In the genomic region with DNA sequence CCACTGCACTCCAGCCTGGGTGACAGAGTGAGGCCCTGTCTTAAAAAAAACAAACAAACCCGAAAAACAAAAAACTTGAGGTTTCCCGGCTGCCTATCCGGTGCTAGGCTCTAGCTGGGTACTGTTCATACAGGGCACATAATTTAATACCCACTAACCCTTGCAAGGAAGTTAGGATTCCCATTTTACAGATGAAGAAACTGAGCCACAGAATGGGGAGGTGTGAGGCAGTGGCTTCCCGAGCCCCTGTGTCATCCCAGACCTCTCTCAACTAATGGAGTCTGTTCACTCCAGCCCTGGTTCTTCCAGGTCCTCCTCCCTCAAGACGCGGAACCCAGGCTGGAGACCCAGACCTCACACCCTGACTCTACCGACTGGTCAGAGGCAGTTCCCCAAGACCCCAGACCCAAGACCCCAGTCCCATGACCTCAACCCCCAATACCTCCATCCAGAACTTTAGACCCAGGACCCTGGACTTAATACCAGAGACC, we compare ENCODE assay signal across 9 cellular contexts. TPM values are rescaled to one million over a fixed set of nuclear protein-coding genes. Genes with fewer than 3 reads are reported as not detected.
DNase-seq lines count a peak whose midpoint lies in the region; ATAC-seq, FAIRE-seq and TF ChIP-seq lines count a peak whose summit lies in the region.
"Had no signal": no experiment of that assay in that cellular context is flagged by ENCODE, and none has a peak within 500 bp of the region (broad histone marks: within the 10 kb centered on the region; RNA-seq: fewer than 3 reads in every experiment).

No MANE protein-coding gene starts in this region.

- H3K9me2 ChIP-seq in Karpas-422 (replicated peaks; ENCODE audit: insufficient read depth, low read length), result no peaks in the 10 kb centered on the region

- peak overlapping the region; percentile 94 for H3K4me3 ChIP-seq in Karpas-422 (ENCODE audit: low read length)
- peak overlapping the region; percentile 99 for H3K4me3 ChIP-seq in bronchial epithelial cell (ENCODE audit: low read depth, low read length)
- H3K4me3 ChIP-seq in mucosa of stomach (ENCODE audit: low read length), result peak overlapping the region; percentile 84

- peaks cover 25% of the 10 kb centered on the region for H3K79me2 ChIP-seq in Karpas-422 (ENCODE audit: low read length)

- no peak for ATAC-seq in omental fat pad (ENCODE audit: low FRiP score)

- H3K36me3 ChIP-seq in Karpas-422 (ENCODE audit: insufficient read depth, low read length), result no peaks in the 10 kb centered on the region
- H3K36me3 ChIP-seq in bronchial epithelial cell (ENCODE audit: control insufficient read depth, insufficient read depth, low read length), result peaks cover 8% of the 10 kb centered on the region
- H3K36me3 ChIP-seq in mucosa of stomach (ENCODE audit: control insufficient read depth, insufficient read depth, low read length), result no peaks in the 10 kb centered on the region

- DNase-seq in Ammon's horn (ENCODE audit: low spot score) (peak; percentile 14), Karpas-422 (peak; percentile 48), bronchial epithelial cell (ENCODE audit: low read depth) (no peak), omental fat pad (ENCODE audit: low spot score) (no peak), SHP77 (lab: John Stamatoyannopoulos, UW) (no peak), NCI-H748 treated with DMSO at 0.1 percent for 48 hours (lab: John Stamatoyannopoulos, UW) (no peak), middle frontal gyrus (ENCODE audit: extremely low spot score, low spot score) (no peak)

- no peak for TF ChIP-seq CTCF in bronchial epithelial cell (IDR thresholded peaks at IDR 0.05; ENCODE audit: insufficient read depth, low read length, severe bottlenecking)
- TF ChIP-seq CTCF in omental fat pad (IDR thresholded peaks at IDR 0.05), result no peak

- H3K9ac ChIP-seq in Karpas-422 (ENCODE audit: low read length), result peak overlapping the region; percentile 84
- peak overlapping the region; percentile 95 for H3K9ac ChIP-seq in mucosa of stomach (ENCODE audit: low read length)

- H2AFZ ChIP-seq in Karpas-422 (ENCODE audit: low read length), result peak overlapping the region; percentile 91; the same call in 1 of the 2 replicates

- no peaks in the 10 kb centered on the region for H4K20me1 ChIP-seq in Karpas-422 (ENCODE audit: insufficient read depth, low read depth, low read length)

- peaks cover 16% of the 10 kb centered on the region for H3K4me1 ChIP-seq in Karpas-422 (ENCODE audit: low read length)
- peaks cover 22% of the 10 kb centered on the region for H3K4me1 ChIP-seq in mucosa of stomach (ENCODE audit: control insufficient read depth, insufficient read depth, low read length)

- H3K27me3 ChIP-seq in Karpas-422 (ENCODE audit: low read length) (no peaks in the 10 kb centered on the region), bronchial epithelial cell (ENCODE audit: control insufficient read depth, insufficient read depth, low read length) (no peaks in the 10 kb centered on the region), mucosa of stomach (ENCODE audit: control insufficient read depth, insufficient read depth, low read length) (no peaks in the 10 kb centered on the region)

- H3K27ac ChIP-seq in Karpas-422 (ENCODE audit: low read length), result no peak overlapping the region

- no peak for FAIRE-seq in bronchial epithelial cell (lab: Jason Lieb, UNC)

- H3K9me3 ChIP-seq in Karpas-422 (ENCODE audit: low read length) (no peaks in the 10 kb centered on the region), mucosa of stomach (ENCODE audit: control insufficient read depth, low read length) (no peaks in the 10 kb centered on the region)

- H3K4me2 ChIP-seq in Karpas-422 (ENCODE audit: low read depth, low read length, poor library complexity, severe bottlenecking), result peak overlapping the region; percentile 81

RNA-seq across cellular contexts. Expression of gene APBA3, which starts 0.6 kb away (rescaled TPM):
- total RNA-seq in Karpas-422 (2014; rRNA removed; shearing (Covaris generic); ENCODE audit: low replicate concordance), result 14.7 and 55.0 TPM in 2 replicates
- 11.3 and 17.8 TPM in 2 replicates for total RNA-seq in bronchial epithelial cell
- 10 to 100 TPM; 13.5 to 24.1 (median 18.7) TPM for total RNA-seq in omental fat pad

RNA-seq across cellular contexts. Expression of gene MRPL54, which starts 1.6 kb away (rescaled TPM):
- total RNA-seq in Karpas-422 (2014; rRNA removed; shearing (Covaris generic); ENCODE audit: low replicate concordance), result 44.2 and 76.7 TPM in 2 replicates
- 84.8 and 87.3 TPM in 2 replicates for total RNA-seq in bronchial epithelial cell
- total RNA-seq in omental fat pad, result 10 to 100 TPM; 52.4 to 76.3 (median 68.0) TPM

RNA-seq across cellular contexts. Expression of gene RAX2, which starts 11.1 kb away (rescaled TPM):
- total RNA-seq in Karpas-422 (2014; rRNA removed; shearing (Covaris generic); ENCODE audit: low replicate concordance), result not detected in 2 replicates
- not detected in 2 replicates for total RNA-seq in bronchial epithelial cell
- total RNA-seq in omental fat pad, result under 1 TPM in 1 of 4 donors, not detected in 3; 0.19 TPM
- total RNA-seq: pulmonary artery endothelial cell had no signal

RNA-seq across cellular contexts. Expression of gene MATK, which starts 25.3 kb away (rescaled TPM):
- not detected in 2 replicates for total RNA-seq in Karpas-422 (2014; rRNA removed; shearing (Covaris generic); ENCODE audit: low replicate concordance)
- total RNA-seq in bronchial epithelial cell (not detected in 2 replicates), omental fat pad (10 to 100 TPM in 1 of 4 donors, 1 to 10 TPM in 2, under 1 TPM in 1; 0.74 to 29.3 (median 3.3) TPM)

RNA-seq across cellular contexts. Expression of gene TJP3, which starts 52.7 kb away (rescaled TPM):
- not detected in 2 replicates for total RNA-seq in Karpas-422 (2014; rRNA removed; shearing (Covaris generic); ENCODE audit: low replicate concordance)
- 2.1 and 5.0 TPM in 2 replicates for total RNA-seq in bronchial epithelial cell
- total RNA-seq in omental fat pad, result 1 to 10 TPM in 1 of 4 donors, under 1 TPM in 2, not detected in 1; 0.60 to 1.2 (median 0.88) TPM
- total RNA-seq: pulmonary artery endothelial cell had no signal

Comparison
In these comparisons a context has a peak if more than half of its experiments do, and no peak if none do; other contexts are left out.
1. DNase-seq: peak in Ammon's horn (single experiment) and Karpas-422 (single experiment); none in bronchial epithelial cell (single experiment), omental fat pad (single experiment), SHP77 (0 of 2), NCI-H748 treated with DMSO at 0.1 percent for 48 hours (single experiment) and middle frontal gyrus (single experiment).
2. Peak in every context shown above with its lines, with median percentiles within 50 percentile points of each other: H3K4me3 ChIP-seq.